Comparison of ENCODE assay signal across 11 cellular contexts in the genomic region with DNA sequence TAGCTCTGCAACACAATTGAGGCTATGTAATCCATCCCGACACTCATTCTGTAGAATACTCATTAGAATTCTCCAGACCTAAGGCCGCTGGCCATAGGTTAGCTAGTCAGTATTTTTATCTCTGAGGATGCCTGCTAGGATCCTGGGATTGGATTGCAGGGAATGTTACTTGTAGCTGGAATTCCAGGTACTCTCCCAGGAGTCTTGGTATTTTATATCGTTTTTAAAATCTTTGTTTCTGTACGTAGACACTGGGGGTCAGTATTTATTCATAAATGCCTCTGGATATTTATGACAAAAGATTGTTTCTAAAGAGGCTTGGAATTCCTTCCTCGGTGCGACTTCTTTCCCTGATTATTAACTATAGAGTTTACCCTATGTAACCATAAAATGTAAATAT. TPM values are rescaled to one million over a fixed set of nuclear protein-coding genes. Genes with fewer than 3 reads are reported as not detected.
DNase-seq lines count a peak whose midpoint lies in the region; TF ChIP-seq lines count a peak whose summit lies in the region.
"Had no signal": no experiment of that assay in that cellular context is flagged by ENCODE, and none has a peak within 500 bp of the region (broad histone marks: within the 10 kb centered on the region; RNA-seq: fewer than 3 reads in every experiment).

No MANE protein-coding gene starts in this region.

- no peaks in the 10 kb centered on the region for H3K27me3 Mint-ChIP-seq in activated naive CD4-positive, alpha-beta T cell treated with anti-CD3 and anti-CD28 coated beads, Interleukin-2, amount 10 ng/mL, durations not matched to agents 7 days and 5 days

- peaks cover 13% of the 10 kb centered on the region for H3K4me1 Mint-ChIP-seq in activated naive CD4-positive, alpha-beta T cell treated with anti-CD3 and anti-CD28 coated beads, Interleukin-2, amount 10 ng/mL, durations not matched to agents 7 days and 5 days

- H3K4me3 ChIP-seq in sigmoid colon, result no peak overlapping the region

- H3K27me3 ChIP-seq in sigmoid colon, result no peaks in the 10 kb centered on the region

- peak; percentile 39 for DNase-seq in DMS53 (lab: John Stamatoyannopoulos, UW)
- no peak for DNase-seq in DMS53 treated with DMSO at 0.1 percent for 48 hours (lab: John Stamatoyannopoulos, UW; ENCODE audit: unreplicated experiment)
- peak; percentile 58 for DNase-seq in RPMI7951 (ENCODE audit: low read depth)
- peak; percentile 75 for DNase-seq in fibroblast of peridontal ligament (ENCODE audit: extremely low read depth)
- DNase-seq in sigmoid colon, result no peak
- no peak for DNase-seq in substantia nigra (lab: John Stamatoyannopoulos, UW)
- no peak for DNase-seq in GM13977 (ENCODE audit: low spot score)
- no peak for DNase-seq in activated naive CD4-positive, alpha-beta T cell treated with anti-CD3 and anti-CD28 coated beads, Interleukin-2, amount 10 ng/mL, durations not matched to agents 7 days and 5 days
- DNase-seq: activated T-cell treated with anti-CD3 and anti-CD28 coated beads, Interleukin-2, amount 50 U/mL, for 4 hours; nephron progenitor cell; stimulated activated CD8-positive, alpha-beta memory T cell treated with anti-CD3 and anti-CD28 coated beads, Interleukin-4, amount 100 ng/mL, for 48 hours had no signal

- no peaks in the 10 kb centered on the region for H3K9me3 ChIP-seq in sigmoid colon

- TF ChIP-seq POLR2A in sigmoid colon (IDR thresholded peaks at IDR 0.05), result no peak

- TF ChIP-seq EP300 in sigmoid colon (IDR thresholded peaks at IDR 0.05), result no peak

- TF ChIP-seq CTCF in sigmoid colon (IDR thresholded peaks at IDR 0.05) (peak; percentile 17 to 45 (median 28)), GM13977 (IDR thresholded peaks at IDR 0.05; ENCODE audit: extremely low read depth, insufficient read depth, missing control alignments) (no peak)

- H3K36me3 Mint-ChIP-seq in activated naive CD4-positive, alpha-beta T cell treated with anti-CD3 and anti-CD28 coated beads, Interleukin-2, amount 10 ng/mL, durations not matched to agents 7 days and 5 days, result no peaks in the 10 kb centered on the region

- WGBS in sigmoid colon, 2 donors, result 33 to 59% methylated on average over 6 of the region's 6 CpGs

- in situ Hi-C loops in GM13977 (cut with MboI; ENCODE audit: low pct_unique_long_range_greater_than_20kb, low sequenced_read_pairs, unreplicated experiment), result no loop called here

- no peaks in the 10 kb centered on the region for H3K9me3 Mint-ChIP-seq in activated naive CD4-positive, alpha-beta T cell treated with anti-CD3 and anti-CD28 coated beads, Interleukin-2, amount 10 ng/mL, durations not matched to agents 7 days and 5 days
- H3K9me3 Mint-ChIP-seq: activated T-cell treated with anti-CD3 and anti-CD28 coated beads, Interleukin-2, amount 50 U/mL, for 4 hours; nephron progenitor cell had no signal

- H3K27ac ChIP-seq in sigmoid colon (peak overlapping the region in 1 of 4 donors; percentile 6), substantia nigra (ENCODE audit: low read depth, low read length, poor library complexity, severe bottlenecking) (no peak overlapping the region)

- intact Hi-C loops in sigmoid colon (cut with DNase I), result loop anchor here (5.0 kb wide), 1 partner anchor 461 kb away; a partner anchor contains a TSS

- no peaks in the 10 kb centered on the region for H3K36me3 ChIP-seq in sigmoid colon

- no peak overlapping the region for H3K4me3 Mint-ChIP-seq in activated naive CD4-positive, alpha-beta T cell treated with anti-CD3 and anti-CD28 coated beads, Interleukin-2, amount 10 ng/mL, durations not matched to agents 7 days and 5 days
- H3K4me3 Mint-ChIP-seq: activated T-cell treated with anti-CD3 and anti-CD28 coated beads, Interleukin-2, amount 50 U/mL, for 4 hours; nephron progenitor cell had no signal

- H3K4me1 ChIP-seq in sigmoid colon, result peaks cover 0 to 36% (median 24%) of the 10 kb centered on the region in 4 donors

- no peak overlapping the region for H3K27ac Mint-ChIP-seq in activated naive CD4-positive, alpha-beta T cell treated with anti-CD3 and anti-CD28 coated beads, Interleukin-2, amount 10 ng/mL, durations not matched to agents 7 days and 5 days
- H3K27ac Mint-ChIP-seq: nephron progenitor cell had no signal

- CTCF ChIA-PET in activated naive CD4-positive, alpha-beta T cell treated with anti-CD3 and anti-CD28 coated beads, Interleukin-2, amount 10 ng/mL, durations not matched to agents 7 days and 5 days (lab: Charles Lee), result interaction anchor here (0.7 to 2.0 kb wide), 4 partner anchors 54 to 299 kb away, joined by 3 to 7 read pairs (median 4); a partner anchor contains a TSS

RNA-seq across cellular contexts. Expression of a gene that starts 40.1 kb away (rescaled TPM):
- total RNA-seq in RPMI7951 (2014; rRNA removed; shearing (Covaris generic)), result 36.3 and 44.5 TPM in 2 replicates
- 10 to 100 TPM; 14.8 to 22.8 (median 19.0) TPM for total RNA-seq in sigmoid colon
- 10 to 100 TPM in 1 of 3 donors, 1 to 10 TPM in 2; 9.0 to 10.5 (median 9.7) TPM for polyA plus RNA-seq in sigmoid colon

Comparison
In these comparisons a context has a peak if more than half of its experiments do, and no peak if none do; other contexts are left out.
1. DNase-seq: peak in DMS53 (single experiment), RPMI7951 (single experiment) and fibroblast of peridontal ligament (single experiment); none in DMS53 treated with DMSO at 0.1 percent for 48 hours (single experiment), sigmoid colon (single experiment), substantia nigra (0 of 49), GM13977 (single experiment) and activated naive CD4-positive, alpha-beta T cell treated with anti-CD3 and anti-CD28 coated beads, Interleukin-2, amount 10 ng/mL, durations not matched to agents 7 days and 5 days (single experiment).